In the genomic region with DNA sequence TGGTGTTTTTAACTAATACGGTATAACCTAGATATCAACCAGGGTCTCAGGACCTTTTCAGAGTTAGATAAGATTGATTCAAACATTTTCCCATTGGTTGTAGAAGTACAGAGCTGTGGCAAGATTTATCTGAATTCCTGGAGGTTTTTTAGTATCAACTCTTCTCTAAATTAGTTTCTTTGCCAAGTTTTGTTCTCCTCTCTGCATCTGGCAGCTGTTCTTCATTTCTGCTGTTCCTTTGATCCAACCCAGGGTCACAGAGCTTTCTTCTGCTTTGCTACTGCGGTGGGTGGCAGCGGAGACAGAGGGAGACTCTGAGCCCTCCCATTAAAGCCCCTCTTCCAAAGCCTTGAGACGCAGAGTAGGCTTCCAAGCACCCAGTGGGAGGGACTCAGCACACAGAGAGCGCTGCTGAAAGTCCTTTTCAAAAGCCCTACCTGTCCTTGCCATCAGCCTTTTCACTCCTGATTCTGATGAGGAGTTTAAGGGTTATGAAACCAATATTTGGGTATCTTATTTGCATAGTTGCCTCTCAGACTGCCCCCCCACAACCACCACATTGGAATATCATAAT, we compare ENCODE assay signal across 1 cellular context.
TF ChIP-seq lines count a peak whose summit lies in the region.

No MANE protein-coding gene starts in this region.

TF ChIP-seq in GM23338, 12 proteins besides CTCF, POLR2A, EP300 and RAD21 (continued from another document):
- TF ChIP-seq, protein P1, sequence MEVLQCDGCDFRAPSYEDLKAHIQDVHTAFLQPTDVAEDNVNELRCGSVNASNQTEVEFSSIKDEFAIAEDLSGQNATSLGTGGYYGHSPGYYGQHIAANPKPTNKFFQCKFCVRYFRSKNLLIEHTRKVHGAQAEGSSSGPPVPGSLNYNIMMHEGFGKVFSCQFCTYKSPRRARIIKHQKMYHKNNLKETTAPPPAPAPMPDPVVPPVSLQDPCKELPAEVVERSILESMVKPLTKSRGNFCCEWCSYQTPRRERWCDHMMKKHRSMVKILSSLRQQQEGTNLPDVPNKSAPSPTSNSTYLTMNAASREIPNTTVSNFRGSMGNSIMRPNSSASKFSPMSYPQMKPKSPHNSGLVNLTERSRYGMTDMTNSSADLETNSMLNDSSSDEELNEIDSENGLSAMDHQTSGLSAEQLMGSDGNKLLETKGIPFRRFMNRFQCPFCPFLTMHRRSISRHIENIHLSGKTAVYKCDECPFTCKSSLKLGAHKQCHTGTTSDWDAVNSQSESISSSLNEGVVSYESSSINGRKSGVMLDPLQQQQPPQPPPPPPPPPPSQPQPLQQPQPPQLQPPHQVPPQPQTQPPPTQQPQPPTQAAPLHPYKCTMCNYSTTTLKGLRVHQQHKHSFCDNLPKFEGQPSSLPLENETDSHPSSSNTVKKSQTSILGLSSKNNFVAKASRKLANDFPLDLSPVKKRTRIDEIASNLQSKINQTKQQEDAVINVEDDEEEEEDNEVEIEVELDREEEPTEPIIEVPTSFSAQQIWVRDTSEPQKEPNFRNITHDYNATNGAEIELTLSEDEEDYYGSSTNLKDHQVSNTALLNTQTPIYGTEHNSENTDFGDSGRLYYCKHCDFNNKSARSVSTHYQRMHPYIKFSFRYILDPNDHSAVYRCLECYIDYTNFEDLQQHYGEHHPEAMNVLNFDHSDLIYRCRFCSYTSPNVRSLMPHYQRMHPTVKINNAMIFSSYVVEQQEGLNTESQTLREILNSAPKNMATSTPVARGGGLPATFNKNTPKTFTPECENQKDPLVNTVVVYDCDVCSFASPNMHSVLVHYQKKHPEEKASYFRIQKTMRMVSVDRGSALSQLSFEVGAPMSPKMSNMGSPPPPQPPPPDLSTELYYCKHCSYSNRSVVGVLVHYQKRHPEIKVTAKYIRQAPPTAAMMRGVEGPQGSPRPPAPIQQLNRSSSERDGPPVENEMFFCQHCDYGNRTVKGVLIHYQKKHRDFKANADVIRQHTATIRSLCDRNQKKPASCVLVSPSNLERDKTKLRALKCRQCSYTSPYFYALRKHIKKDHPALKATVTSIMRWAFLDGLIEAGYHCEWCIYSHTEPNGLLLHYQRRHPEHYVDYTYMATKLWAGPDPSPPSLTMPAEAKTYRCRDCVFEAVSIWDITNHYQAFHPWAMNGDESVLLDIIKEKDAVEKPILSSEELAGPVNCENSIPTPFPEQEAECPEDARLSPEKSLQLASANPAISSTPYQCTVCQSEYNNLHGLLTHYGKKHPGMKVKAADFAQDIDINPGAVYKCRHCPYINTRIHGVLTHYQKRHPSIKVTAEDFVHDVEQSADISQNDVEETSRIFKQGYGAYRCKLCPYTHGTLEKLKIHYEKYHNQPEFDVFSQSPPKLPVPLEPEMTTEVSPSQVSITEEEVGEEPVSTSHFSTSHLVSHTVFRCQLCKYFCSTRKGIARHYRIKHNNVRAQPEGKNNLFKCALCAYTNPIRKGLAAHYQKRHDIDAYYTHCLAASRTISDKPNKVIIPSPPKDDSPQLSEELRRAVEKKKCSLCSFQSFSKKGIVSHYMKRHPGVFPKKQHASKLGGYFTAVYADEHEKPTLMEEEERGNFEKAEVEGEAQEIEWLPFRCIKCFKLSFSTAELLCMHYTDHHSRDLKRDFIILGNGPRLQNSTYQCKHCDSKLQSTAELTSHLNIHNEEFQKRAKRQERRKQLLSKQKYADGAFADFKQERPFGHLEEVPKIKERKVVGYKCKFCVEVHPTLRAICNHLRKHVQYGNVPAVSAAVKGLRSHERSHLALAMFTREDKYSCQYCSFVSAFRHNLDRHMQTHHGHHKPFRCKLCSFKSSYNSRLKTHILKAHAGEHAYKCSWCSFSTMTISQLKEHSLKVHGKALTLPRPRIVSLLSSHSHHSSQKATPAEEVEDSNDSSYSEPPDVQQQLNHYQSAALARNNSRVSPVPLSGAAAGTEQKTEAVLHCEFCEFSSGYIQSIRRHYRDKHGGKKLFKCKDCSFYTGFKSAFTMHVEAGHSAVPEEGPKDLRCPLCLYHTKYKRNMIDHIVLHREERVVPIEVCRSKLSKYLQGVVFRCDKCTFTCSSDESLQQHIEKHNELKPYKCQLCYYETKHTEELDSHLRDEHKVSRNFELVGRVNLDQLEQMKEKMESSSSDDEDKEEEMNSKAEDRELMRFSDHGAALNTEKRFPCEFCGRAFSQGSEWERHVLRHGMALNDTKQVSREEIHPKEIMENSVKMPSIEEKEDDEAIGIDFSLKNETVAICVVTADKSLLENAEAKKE (CRISPR knock-in tag; IDR thresholded peaks at IDR 0.05) = no peak
